Comparison of ENCODE assay signal across 16 cellular contexts in genomic region chr20:22825546-22825945, GRCh38.
DNase-seq lines count a peak whose midpoint lies in the region; ATAC-seq and TF ChIP-seq lines count a peak whose summit lies in the region.
"Had no signal": no experiment of that assay in that cellular context is flagged by ENCODE, and none has a peak within 500 bp of the region (broad histone marks: within the 10 kb centered on the region; RNA-seq: fewer than 3 reads in every experiment).

No MANE protein-coding gene starts in this region.

- H3K27me3 ChIP-seq in mammary epithelial cell (ENCODE audit: insufficient read depth, low read length) = no peaks in the 10 kb centered on the region
- no peaks in the 10 kb centered on the region for H3K27me3 ChIP-seq in vagina
- H3K27me3 ChIP-seq in SK-N-SH (ENCODE audit: insufficient read depth) = peaks cover 47% of the 10 kb centered on the region; the same call in 1 of the 2 replicates

- H3K9ac ChIP-seq in mammary epithelial cell (ENCODE audit: insufficient read depth, low read length) (peak overlapping the region; percentile 20), SK-N-SH (no peak overlapping the region)

- dilution Hi-C loops in mammary epithelial cell (cut with HindIII; ENCODE audit: low sequenced_read_pairs) = loop anchor here (5.0 kb wide), 1 partner anchor 33 kb away; no protein-coding TSS in a partner anchor

- TF ChIP-seq EP300 in SK-N-SH (IDR thresholded peaks at IDR 0.05; ENCODE audit: borderline replicate concordance in 1 of 2, low read depth in 1 of 2, low read length in 1 of 2) = no peak

- H2AFZ ChIP-seq in mammary epithelial cell (ENCODE audit: low read depth, low read length) = peak overlapping the region; percentile 70
- H2AFZ ChIP-seq in SK-N-SH (ENCODE audit: low read depth) = no peak overlapping the region
- H2AFZ ChIP-seq: PC-9 had no signal

- peak overlapping the region in 1 of 3 experiments; percentile 0 for H3K4me3 ChIP-seq in mammary epithelial cell (replicated peaks in 1 of 3; ENCODE audit: insufficient read depth in 1 of 3, low read depth in 2 of 3, low read length in 3 of 3)
- H3K4me3 ChIP-seq in vagina = no peak overlapping the region
- H3K4me3 ChIP-seq in SK-N-SH (ENCODE audit: low read depth in 2 of 2, low read length in 1 of 2) = no peak overlapping the region
- H3K4me3 ChIP-seq: PC-9 had no signal

- H3F3A ChIP-seq in SK-N-SH (replicated peaks; ENCODE audit: insufficient read depth) = no peaks in the 10 kb centered on the region

- peaks cover 56% of the 10 kb centered on the region for H3K4me1 ChIP-seq in mammary epithelial cell (ENCODE audit: insufficient read depth, low read length)
- no peaks in the 10 kb centered on the region for H3K4me1 ChIP-seq in vagina
- no peaks in the 10 kb centered on the region for H3K4me1 ChIP-seq in SK-N-SH (ENCODE audit: control insufficient read depth in 1 of 2, insufficient read depth in 2 of 2, low read depth in 1 of 2, low read length in 1 of 2)

- TF ChIP-seq CTCF in mammary epithelial cell (conservative IDR thresholded peaks at IDR 0.05 in 1 of 2, IDR thresholded peaks at IDR 0.05 in 1 of 2; ENCODE audit: extremely low read depth in 1 of 2, insufficient read depth in 1 of 2, low read depth in 1 of 2, low read length in 2 of 2) (no peak), vagina (IDR thresholded peaks at IDR 0.05) (no peak), SK-N-SH (IDR thresholded peaks at IDR 0.05) (no peak), WTC11 (IDR thresholded peaks at IDR 0.05) (no peak)

- TF ChIP-seq POLR2A in vagina (IDR thresholded peaks at IDR 0.05) = no peak

- H3K9me2 ChIP-seq in SK-N-SH = no peaks in the 10 kb centered on the region

- no peaks in the 10 kb centered on the region for H3K36me3 Mint-ChIP-seq in WTC11
- H3K36me3 Mint-ChIP-seq: CD14-positive monocyte had no signal

- no peak for ATAC-seq in WTC11

- H3K4me2 ChIP-seq in mammary epithelial cell (ENCODE audit: insufficient read depth, low read depth, low read length) (peak overlapping the region; percentile 31), SK-N-SH (no peak overlapping the region)
- H3K4me2 ChIP-seq: PC-9 had no signal

- in situ Hi-C loops in mammary epithelial cell (cut with MboI; ENCODE audit: low sequenced_read_pairs in 2 of 2) = no loop called here

- H3K79me2 ChIP-seq in mammary epithelial cell (ENCODE audit: insufficient read depth, low read length) = peaks cover 5% of the 10 kb centered on the region
- no peaks in the 10 kb centered on the region for H3K79me2 ChIP-seq in SK-N-SH (ENCODE audit: insufficient read depth)

- no peaks in the 10 kb centered on the region for H3K27me3 Mint-ChIP-seq in WTC11 (ENCODE audit: low read depth)
- H3K27me3 Mint-ChIP-seq: B cell had no signal

- H3K27ac ChIP-seq in mammary epithelial cell (ENCODE audit: insufficient read depth, low read depth, low read length) (peak overlapping the region; percentile 38), vagina (no peak overlapping the region), SK-N-SH (ENCODE audit: low read depth in 2 of 2, low read length in 1 of 2) (no peak overlapping the region)
- H3K27ac ChIP-seq: PC-9 had no signal

- H4K20me1 ChIP-seq in mammary epithelial cell (ENCODE audit: insufficient read depth, low read length) (no peaks in the 10 kb centered on the region), SK-N-SH (ENCODE audit: insufficient read depth) (no peaks in the 10 kb centered on the region)

- no peaks in the 10 kb centered on the region; the same call in 1 of the 2 replicates for H3K9me3 Mint-ChIP-seq in WTC11
- H3K9me3 Mint-ChIP-seq: CD14-positive monocyte had no signal

- no peaks in the 10 kb centered on the region for H3K36me3 ChIP-seq in mammary epithelial cell (ENCODE audit: insufficient read depth, low read length)
- no peaks in the 10 kb centered on the region for H3K36me3 ChIP-seq in vagina
- no peaks in the 10 kb centered on the region for H3K36me3 ChIP-seq in SK-N-SH (replicated peaks in 1 of 2; ENCODE audit: control insufficient read depth in 1 of 2, insufficient read depth in 2 of 2, low read length in 1 of 2)

- no TSS peak for BruUV-seq in mammary epithelial cell (replicated peaks; lab: Mats Ljungman, UMichigan)

- 9% methylated on average over 4 of the region's 4 CpGs for WGBS in mammary epithelial cell (ENCODE audit: low coverage, missing lambda C conversion rate)
- WGBS in SK-N-SH (ENCODE audit: low lambda C conversion rate) = 23% methylated on average over 3 of the region's 4 CpGs

- intact Hi-C loops in mammary epithelial cell (cut with micrococcal nuclease) (loop anchor here (1.0 kb wide), 1 partner anchor 62 kb away; no protein-coding TSS in a partner anchor), vagina (cut with DNase I) (no loop called here)

- TF ChIP-seq RAD21 in SK-N-SH (IDR thresholded peaks at IDR 0.05; ENCODE audit: low read length) = no peak

- POLR2A ChIA-PET in SK-N-SH (lab: Yijun Ruan, JAX) = no interaction called here
- POLR2A ChIA-PET in WTC11 (lab: Charles Lee) = no interaction called here

- H3K4me3 Mint-ChIP-seq in WTC11 = no peak overlapping the region
- H3K4me3 Mint-ChIP-seq: B cell, CD14-positive monocyte had no signal

- no peaks in the 10 kb centered on the region for H3K9me3 ChIP-seq in mammary epithelial cell (replicated peaks; ENCODE audit: insufficient read depth, low read length)
- H3K9me3 ChIP-seq in vagina = no peaks in the 10 kb centered on the region
- no peaks in the 10 kb centered on the region for H3K9me3 ChIP-seq in SK-N-SH

- CTCF ChIA-PET in mammary epithelial cell (lab: Charles Lee; ENCODE audit: low non-redundant PET) (no interaction called here), SK-N-SH (lab: Yijun Ruan, JAX) (no interaction called here), WTC11 (lab: Charles Lee) (no interaction called here)

- H3K27ac Mint-ChIP-seq in WTC11 = no peak overlapping the region
- H3K27ac Mint-ChIP-seq: B cell had no signal

- peaks cover 7% of the 10 kb centered on the region for H3K4me1 Mint-ChIP-seq in WTC11
- H3K4me1 Mint-ChIP-seq: B cell, CD14-positive monocyte had no signal

- DNase-seq in ELF-1 (ENCODE audit: low read depth, low spot score) (peak; percentile 25), mammary epithelial cell (no peak), islet precursor cell (peak; percentile 63), vagina (ENCODE audit: extremely low spot score in 2 of 2) (peak; percentile 37 to 42), SK-N-SH (no peak), WTC11 (ENCODE audit: low spot score) (no peak)
- DNase-seq in activated CD4-positive, alpha-beta T cell treated with anti-CD3 and anti-CD28 coated beads for 1 hour = no peak
- DNase-seq: DMS53, Karpas-422, NCI-H1417 treated with DMSO at 0.1 percent for 48 hours, NCI-H187, NCI-H2107, NCI-H510A, PC-9 had no signal

TF ChIP-seq in SK-N-SH, 30 proteins besides CTCF, POLR2A, EP300 and RAD21 (continues in another document):
- TF ChIP-seq REST (IDR thresholded peaks at IDR 0.05; ENCODE audit: low read depth, low read length) = no peak

TF ChIP-seq in WTC11, 78 proteins besides CTCF, POLR2A, EP300 and RAD21:
- TF ChIP-seq ARID4B (CRISPR knock-in tag; IDR thresholded peaks at IDR 0.05; ENCODE audit: borderline replicate concordance) = no peak
- no peak for TF ChIP-seq ETV6 (CRISPR knock-in tag; IDR thresholded peaks at IDR 0.05)
- TF ChIP-seq MAX (CRISPR knock-in tag; IDR thresholded peaks at IDR 0.05) = no peak
- TF ChIP-seq TCF7 (CRISPR knock-in tag; IDR thresholded peaks at IDR 0.05; ENCODE audit: low read depth) = no peak

Comparison
In these comparisons a context has a peak if more than half of its experiments do, and no peak if none do; other contexts are left out.
1. DNase-seq: peak in ELF-1 (single experiment), islet precursor cell (single experiment) and vagina (2 of 2); none in mammary epithelial cell (single experiment), SK-N-SH (single experiment), activated CD4-positive, alpha-beta T cell treated with anti-CD3 and anti-CD28 coated beads for 1 hour (single experiment) and WTC11 (single experiment).